8 cellular contexts compared by ENCODE assay signal in the genomic region with DNA sequence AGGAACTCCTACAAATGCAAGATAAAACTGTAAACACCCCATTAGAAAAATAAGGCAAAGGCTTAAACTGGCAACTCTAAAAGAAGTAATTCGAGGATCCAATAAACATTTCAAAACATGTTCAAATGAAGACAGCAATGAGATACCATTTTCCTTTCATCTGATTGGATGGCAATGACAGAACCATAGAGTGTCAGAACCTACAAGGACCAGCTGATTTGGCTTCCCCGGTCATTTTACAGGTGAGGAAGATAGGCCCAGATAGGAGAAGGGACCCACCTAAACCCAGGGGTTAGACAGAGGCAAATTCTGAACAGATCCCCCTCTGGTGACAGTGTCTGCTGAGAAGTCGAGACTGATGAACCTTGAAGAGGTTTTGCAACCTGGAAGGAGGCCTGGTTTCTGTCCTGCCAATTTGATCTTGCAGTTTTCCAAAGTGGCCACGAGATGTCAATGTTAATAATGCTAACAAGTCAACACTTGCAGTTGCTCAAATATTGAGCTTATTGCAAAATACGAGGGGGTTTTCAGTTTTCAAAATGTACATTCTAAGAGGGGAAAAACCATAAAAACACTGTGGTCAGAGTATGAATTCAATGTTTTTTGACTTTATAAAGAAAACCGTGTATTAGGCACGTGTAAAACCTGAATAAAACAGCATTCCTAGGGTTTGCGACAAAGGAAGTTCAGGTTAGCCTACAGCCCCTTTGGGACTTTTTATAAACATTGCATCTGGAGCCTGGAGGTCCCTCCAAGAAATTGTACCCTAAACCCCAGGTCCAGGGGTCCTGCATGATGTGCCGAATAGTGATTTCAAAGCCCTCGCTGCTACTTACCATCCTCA. TPM values are rescaled to one million over a fixed set of nuclear protein-coding genes. Genes with fewer than 3 reads are reported as not detected.
A peak's percentile ranks its signal among the peaks of the same experiment; 100 is the strongest.
DNase-seq lines count a peak whose midpoint lies in the region; ATAC-seq and TF ChIP-seq lines count a peak whose summit lies in the region.

No MANE protein-coding gene starts in this region.

- H3K4me1 Mint-ChIP-seq in nephron, result peaks cover 9% of the 10 kb centered on the region

- no peak overlapping the region for H3K4me3 Mint-ChIP-seq in nephron

- H3K9me3 Mint-ChIP-seq in nephron, result no peaks in the 10 kb centered on the region

- no peak for ATAC-seq in GM18505 (IDR thresholded peaks at IDR 0.05; ENCODE audit: unreplicated experiment)
- ATAC-seq in GM18858 (IDR thresholded peaks at IDR 0.05; ENCODE audit: unreplicated experiment), result no peak

- DNase-seq in EH (ENCODE audit: low read depth) (peak; percentile 60), HT-29 (ENCODE audit: low spot score) (peak; percentile 58), SHP77 (lab: John Stamatoyannopoulos, UW) (peak; percentile 14 to 49), fibroblast of gingiva (ENCODE audit: low read depth) (peak; percentile 81), NCI-H2029 (lab: John Stamatoyannopoulos, UW) (no peak)

- no peak for TF ChIP-seq POLR2A in GM18505 (IDR thresholded peaks at IDR 0.05; ENCODE audit: borderline replicate concordance, extremely low read depth, insufficient read depth, insufficient read length)

- peak overlapping the region in 1 of 3 experiments; percentile 2 for H3K27ac Mint-ChIP-seq in nephron

- peaks cover 7% of the 10 kb centered on the region for H3K27me3 Mint-ChIP-seq in nephron (ENCODE audit: low read depth)

- H3K36me3 Mint-ChIP-seq in nephron (ENCODE audit: low read depth), result no peaks in the 10 kb centered on the region

- TF ChIP-seq CTCF in nephron (IDR thresholded peaks at IDR 0.05; ENCODE audit: unreplicated experiment in 3 of 3), result peak; percentile 59 to 62 (median 60)

RNA-seq across cellular contexts. Expression of a gene that starts 21.5 kb away (rescaled TPM):
- total RNA-seq in HT-29 (2014; rRNA removed; shearing (Covaris generic)), result 2.0 TPM in 1 of 2 replicates, not detected in the other

RNA-seq across cellular contexts. Expression of a gene that starts 41.1 kb away (rescaled TPM):
- total RNA-seq in HT-29 (2014; rRNA removed; shearing (Covaris generic)), result not detected in 2 replicates
